ENCODE assay signal across 13 cellular contexts in the genomic region with DNA sequence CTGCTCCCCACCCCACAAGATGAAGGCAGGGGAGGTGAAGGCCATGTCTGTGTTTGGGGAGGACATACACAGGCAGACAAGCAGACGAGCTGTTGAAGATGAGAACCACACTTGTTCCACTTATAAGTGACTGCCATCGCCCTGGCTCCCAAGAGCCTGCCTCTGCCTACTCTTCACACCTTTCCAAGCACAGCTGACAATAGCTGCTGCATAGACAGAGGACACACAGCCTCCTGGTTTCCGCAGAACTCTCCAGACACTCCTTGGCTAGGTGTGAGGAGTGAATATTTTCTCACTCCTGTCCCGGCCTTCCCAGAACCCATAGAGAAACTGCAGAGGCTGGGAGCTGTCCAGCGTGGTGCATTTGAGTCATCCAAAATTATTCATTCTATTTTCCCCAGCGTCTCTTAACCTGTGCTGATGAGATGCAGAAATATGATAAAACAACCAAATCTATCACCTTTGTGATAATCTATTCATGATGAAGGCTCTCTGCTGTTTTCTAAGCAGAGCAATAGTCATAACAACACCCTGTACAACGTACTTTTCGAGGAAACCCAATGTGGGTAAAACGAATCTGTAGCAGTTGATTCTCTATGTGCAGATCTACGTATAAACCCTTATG. TPM values are rescaled to one million over a fixed set of nuclear protein-coding genes. Genes with fewer than 3 reads are reported as not detected.
A peak's percentile ranks its signal among the peaks of the same experiment; 100 is the strongest.
DNase-seq lines count a peak whose midpoint lies in the region; ATAC-seq and TF ChIP-seq lines count a peak whose summit lies in the region.
"Had no signal": no experiment of that assay in that cellular context is flagged by ENCODE, and none has a peak within 500 bp of the region (broad histone marks: within the 10 kb centered on the region; RNA-seq: fewer than 3 reads in every experiment).

No MANE protein-coding gene starts in this region.

- no peak overlapping the region for H3K27ac ChIP-seq in body of pancreas
- H3K27ac ChIP-seq: PC-9 had no signal

- no peak for DNase-seq in activated CD4-positive, CD25-positive, alpha-beta regulatory T cell (lab: John Stamatoyannopoulos, UW)
- DNase-seq in body of pancreas: no peak
- DNase-seq in inferior parietal cortex (ENCODE audit: extremely low spot score): peak; percentile 48
- no peak for DNase-seq in stimulated activated naive B cell treated with anti-CD40 and anti-IgM and Interleukin-4, amounts not matched to agents 10 μg/mL and 1 μg/mL and 100 μg/mL, for 72 hours
- DNase-seq in posterior vena cava (ENCODE audit: low spot score): no peak
- DNase-seq: activated CD4-positive, alpha-beta T cell treated with anti-CD3 and anti-CD28 coated beads for 48 hours; NCI-H1092 treated with DMSO at 0.1 percent for 48 hours; PC-9; upper lobe of left lung had no signal

- H3K27me3 ChIP-seq in body of pancreas: no peaks in the 10 kb centered on the region
- H3K27me3 ChIP-seq: upper lobe of left lung had no signal

- H3K36me3 ChIP-seq in body of pancreas (replicated peaks in 1 of 2; ENCODE audit: insufficient read depth in 1 of 2, low read depth in 2 of 2): peaks cover 0 to 11% of the 10 kb centered on the region in 2 donors

- intact Hi-C loops in body of pancreas (cut with DNase I): loop anchor here (10.0 kb wide), 2 partner anchors 65 to 205 kb away; no protein-coding TSS in a partner anchor
- intact Hi-C loops in posterior vena cava (cut with DNase I): no loop called here

- WGBS in body of pancreas, 2 donors: 57 to 71% methylated on average over 10 of the region's 10 CpGs

- no peak for TF ChIP-seq POLR2A in body of pancreas (IDR thresholded peaks at IDR 0.05)

- no peak for TF ChIP-seq CTCF in body of pancreas (IDR thresholded peaks at IDR 0.05)

- ATAC-seq in activated CD4-positive, CD25-positive, alpha-beta regulatory T cell treated with anti-CD3 and anti-CD28 coated beads, Interleukin-2, amount 50 U/mL, for 24 hours: peak; percentile 86 to 94
- ATAC-seq in body of pancreas: peak; percentile 10
- ATAC-seq in stimulated activated naive B cell treated with anti-CD40 and anti-IgM and Interleukin-4, amounts not matched to agents 10 μg/mL and 1 μg/mL and 100 μg/mL, for 72 hours (replicated peaks): no peak
- no peak for ATAC-seq in GM18870 (IDR thresholded peaks at IDR 0.05; ENCODE audit: unreplicated experiment)
- ATAC-seq in HG03439 (IDR thresholded peaks at IDR 0.05; ENCODE audit: unreplicated experiment): no peak

- H3K4me3 ChIP-seq in body of pancreas: no peak overlapping the region
- H3K4me3 ChIP-seq: PC-9, upper lobe of left lung had no signal

- no peak overlapping the region for H3K4me3 Mint-ChIP-seq in stimulated activated naive B cell treated with anti-CD40 and anti-IgM and Interleukin-4, amounts not matched to agents 10 μg/mL and 1 μg/mL and 100 μg/mL, for 72 hours
- H3K4me3 Mint-ChIP-seq: dendritic cell treated with granulocyte-macrophage colony-stimulating factor and Interleukin-4, amounts not matched to agents 40 ng/mL and 50 ng/mL, for 4 days had no signal

- no peaks in the 10 kb centered on the region for H3K9me3 Mint-ChIP-seq in stimulated activated naive B cell treated with anti-CD40 and anti-IgM and Interleukin-4, amounts not matched to agents 10 μg/mL and 1 μg/mL and 100 μg/mL, for 72 hours
- H3K9me3 Mint-ChIP-seq: dendritic cell treated with granulocyte-macrophage colony-stimulating factor and Interleukin-4, amounts not matched to agents 40 ng/mL and 50 ng/mL, for 4 days had no signal

- peak overlapping the region; percentile 14 for H3K27ac Mint-ChIP-seq in stimulated activated naive B cell treated with anti-CD40 and anti-IgM and Interleukin-4, amounts not matched to agents 10 μg/mL and 1 μg/mL and 100 μg/mL, for 72 hours
- H3K27ac Mint-ChIP-seq: dendritic cell treated with granulocyte-macrophage colony-stimulating factor and Interleukin-4, amounts not matched to agents 40 ng/mL and 50 ng/mL, for 4 days had no signal

- peaks cover 15 to 16% of the 10 kb centered on the region in 2 donors for H3K36me3 Mint-ChIP-seq in stimulated activated naive B cell treated with anti-CD40 and anti-IgM and Interleukin-4, amounts not matched to agents 10 μg/mL and 1 μg/mL and 100 μg/mL, for 72 hours

- H3K9me3 ChIP-seq in body of pancreas: no peaks in the 10 kb centered on the region
- H3K9me3 ChIP-seq: upper lobe of left lung had no signal

- H3K27me3 Mint-ChIP-seq in stimulated activated naive B cell treated with anti-CD40 and anti-IgM and Interleukin-4, amounts not matched to agents 10 μg/mL and 1 μg/mL and 100 μg/mL, for 72 hours: no peaks in the 10 kb centered on the region
- H3K27me3 Mint-ChIP-seq: dendritic cell treated with granulocyte-macrophage colony-stimulating factor and Interleukin-4, amounts not matched to agents 40 ng/mL and 50 ng/mL, for 4 days had no signal

- H3K4me1 Mint-ChIP-seq in stimulated activated naive B cell treated with anti-CD40 and anti-IgM and Interleukin-4, amounts not matched to agents 10 μg/mL and 1 μg/mL and 100 μg/mL, for 72 hours: peaks cover 23 to 53% of the 10 kb centered on the region in 2 donors

- H3K4me1 ChIP-seq in body of pancreas: peaks cover 56% of the 10 kb centered on the region

RNA-seq across cellular contexts. Expression of a gene that starts 24.7 kb away (rescaled TPM):
- total RNA-seq in body of pancreas (10 to 100 TPM; 38.1 to 63.6 TPM), posterior vena cava (100 to 1,000 TPM in 1 of 2 donors, 10 to 100 TPM in 1; 87.1 to 104 TPM)

Comparison
In these comparisons a context has a peak if more than half of its experiments do, and no peak if none do; other contexts are left out.
1. ATAC-seq: peak in activated CD4-positive, CD25-positive, alpha-beta regulatory T cell treated with anti-CD3 and anti-CD28 coated beads, Interleukin-2, amount 50 U/mL, for 24 hours (2 of 2) and body of pancreas (single experiment); none in stimulated activated naive B cell treated with anti-CD40 and anti-IgM and Interleukin-4, amounts not matched to agents 10 μg/mL and 1 μg/mL and 100 μg/mL, for 72 hours (0 of 2), GM18870 (single experiment) and HG03439 (single experiment).